ENCODE assay signal across 9 cellular contexts in genomic region chr4:55284331-55284730, GRCh38.
"Had no signal": no experiment of that assay in that cellular context is flagged by ENCODE, and none has a peak within 500 bp of the region (broad histone marks: within the 10 kb centered on the region; RNA-seq: fewer than 3 reads in every experiment).

No MANE protein-coding gene starts in this region.

- H2AFZ ChIP-seq: GM23338 had no signal

- H3K4me3 ChIP-seq: GM23338 had no signal

- H3K27ac ChIP-seq: HL-60 had no signal

- DNase-seq: H9, HCEC 1CT, HFFc6, IMR-90, KG1 had no signal

- H3K27ac Mint-ChIP-seq: GM23338, H9, HFFc6 had no signal

- H3K4me2 ChIP-seq: GM23338 had no signal

- H3K4me3 Mint-ChIP-seq: GM23338, H9, HFFc6 had no signal

- ATAC-seq: GM23338 had no signal

- FAIRE-seq: H1, H54 had no signal
